11 cellular contexts compared by ENCODE assay signal in genomic region chr4:9812530-9813340, GRCh38. TPM values are rescaled to one million over a fixed set of nuclear protein-coding genes. Genes with fewer than 3 reads are reported as not detected.
DNase-seq lines count a peak whose midpoint lies in the region; ATAC-seq and TF ChIP-seq lines count a peak whose summit lies in the region.
"Had no signal": no experiment of that assay in that cellular context is flagged by ENCODE, and none has a peak within 500 bp of the region (broad histone marks: within the 10 kb centered on the region; RNA-seq: fewer than 3 reads in every experiment).

No MANE protein-coding gene starts in this region.

- no peak for TF ChIP-seq CTCF in GM20000 (IDR thresholded peaks at IDR 0.05; ENCODE audit: extremely low read depth, missing control alignments)
- no peak for TF ChIP-seq CTCF in brain (conservative IDR thresholded peaks at IDR 0.05)

- intact Hi-C loops in left colon (cut with DNase I, micrococcal nuclease), result no loop called here

- no peaks in the 10 kb centered on the region for H3K36me3 Mint-ChIP-seq in brain
- H3K36me3 Mint-ChIP-seq: type B pancreatic cell had no signal

- peak; percentile 23 for DNase-seq in GM20000 (ENCODE audit: low spot score)
- no peak for DNase-seq in activated effector memory CD4-positive, alpha-beta T cell treated with anti-CD3 and anti-CD28 coated beads, Interleukin-2, amount 50 U/mL, for 16 hours
- no peak for DNase-seq in SK-N-DZ (ENCODE audit: low spot score)
- no peak for DNase-seq in cerebellar nuclear complex (lab: John Stamatoyannopoulos, UW)
- no peak for DNase-seq in left colon

- peaks cover 0 to 5% (median 0%) of the 10 kb centered on the region in 5 experiments for H3K9me3 Mint-ChIP-seq in brain

- ATAC-seq in GM18499 (IDR thresholded peaks at IDR 0.05; ENCODE audit: insufficient read depth, unreplicated experiment), result peak; percentile 91
- peak; percentile 87 for ATAC-seq in HG03175 (IDR thresholded peaks at IDR 0.05; ENCODE audit: unreplicated experiment)
- no peak for ATAC-seq in left colon

- no peaks in the 10 kb centered on the region for H3K27me3 Mint-ChIP-seq in brain

- no peak overlapping the region for H3K4me3 Mint-ChIP-seq in brain
- H3K4me3 Mint-ChIP-seq: type B pancreatic cell had no signal

- H3K4me1 Mint-ChIP-seq in brain, result peaks cover 13% of the 10 kb centered on the region

- H3K27ac Mint-ChIP-seq in brain, result peak overlapping the region in 4 of 5 experiments; percentile 27 to 72 (median 30)
- H3K27ac Mint-ChIP-seq: type B pancreatic cell had no signal

RNA-seq across cellular contexts. Expression of gene DRD5, which starts 31.3 kb away (rescaled TPM):
- 0.41 TPM for polyA plus RNA-seq in brain (ENCODE audit: insufficient read depth, low read depth, low replicate concordance)
- polyA plus RNA-seq in SK-N-DZ (2014; cell fraction: cytosol; rRNA removed), result not detected in 2 replicates
- not detected in 2 replicates for polyA plus RNA-seq in SK-N-DZ (2014; cell fraction: nucleus; rRNA removed)
- under 1 TPM in 1 of 2 donors, not detected in 1; 0.28 TPM for total RNA-seq in left colon
- total RNA-seq: bronchial epithelial cell, LHCN-M2 had no signal
